Comparison of ENCODE assay signal across 8 cellular contexts in genomic region chr10:90930971-90931841, GRCh38. TPM values are rescaled to one million over a fixed set of nuclear protein-coding genes. Genes with fewer than 3 reads are reported as not detected.
A peak's percentile ranks its signal among the peaks of the same experiment; 100 is the strongest.
DNase-seq lines count a peak whose midpoint lies in the region; ATAC-seq, FAIRE-seq and TF ChIP-seq lines count a peak whose summit lies in the region.

No MANE protein-coding gene starts in this region.

- ATAC-seq in upper lobe of right lung (peak; percentile 82), HG02981 (IDR thresholded peaks at IDR 0.05; ENCODE audit: unreplicated experiment) (no peak)

- H3K9me3 ChIP-seq in HUES6 (ENCODE audit: control insufficient read depth, insufficient read depth, low read depth, low read length): no peaks in the 10 kb centered on the region
- H3K9me3 ChIP-seq in upper lobe of right lung: no peaks in the 10 kb centered on the region

- TF ChIP-seq CTCF in bronchial epithelial cell (IDR thresholded peaks at IDR 0.05; ENCODE audit: insufficient read depth, low read length, severe bottlenecking): no peak
- TF ChIP-seq CTCF in upper lobe of right lung (IDR thresholded peaks at IDR 0.05): no peak

- intact Hi-C loops in upper lobe of right lung (cut with DNase I): no loop called here

- H3K27ac ChIP-seq in HUES6 (ENCODE audit: low read depth, low read length): peak overlapping the region; percentile 69; the same call in 1 of the 2 replicates
- H3K27ac ChIP-seq in upper lobe of right lung: peak overlapping the region; percentile 77

- H3K4me3 ChIP-seq in HUES6 (ENCODE audit: low read depth, low read length): peak overlapping the region; percentile 29; the same call in 1 of the 2 replicates
- H3K4me3 ChIP-seq in bronchial epithelial cell (ENCODE audit: low read depth, low read length): no peak overlapping the region
- H3K4me3 ChIP-seq in upper lobe of right lung: no peak overlapping the region

- peaks cover 40% of the 10 kb centered on the region for H3K4me1 ChIP-seq in HUES6 (ENCODE audit: control insufficient read depth, insufficient read depth, low read length)
- H3K4me1 ChIP-seq in upper lobe of right lung: peaks cover 31% of the 10 kb centered on the region

- peak; percentile 17 for DNase-seq in bronchial epithelial cell (ENCODE audit: low read depth)
- peak; percentile 73 for DNase-seq in left kidney (ENCODE audit: low read depth, low spot score)
- DNase-seq in upper lobe of right lung: no peak
- no peak for DNase-seq in stimulated activated CD8-positive, alpha-beta memory T cell treated with anti-CD3 and anti-CD28 coated beads, Interleukin-4, amount 100 ng/mL, for 48 hours
- no peak for DNase-seq in anterior cingulate cortex (lab: John Stamatoyannopoulos, UW)
- DNase-seq in ureter (ENCODE audit: low spot score): no peak

- no peak for FAIRE-seq in bronchial epithelial cell (lab: Jason Lieb, UNC)

- peaks cover 100% of the 10 kb centered on the region for H3K27me3 ChIP-seq in HUES6 (ENCODE audit: control insufficient read depth, insufficient read depth, low read length)
- H3K27me3 ChIP-seq in bronchial epithelial cell (ENCODE audit: control insufficient read depth, insufficient read depth, low read length): no peaks in the 10 kb centered on the region
- H3K27me3 ChIP-seq in upper lobe of right lung: no peaks in the 10 kb centered on the region

- peak overlapping the region; percentile 74 for H3K9ac ChIP-seq in HUES6 (ENCODE audit: low read length)

- no peaks in the 10 kb centered on the region for H3K36me3 ChIP-seq in HUES6 (ENCODE audit: control insufficient read depth, insufficient read depth, low read length)
- no peaks in the 10 kb centered on the region for H3K36me3 ChIP-seq in bronchial epithelial cell (ENCODE audit: control insufficient read depth, insufficient read depth, low read length)
- no peaks in the 10 kb centered on the region for H3K36me3 ChIP-seq in upper lobe of right lung

RNA-seq across cellular contexts. Expression of gene ANKRD1, which starts 10.3 kb away (rescaled TPM):
- total RNA-seq in bronchial epithelial cell: under 0.01 TPM in 1 of 2 replicates, not detected in the other
- total RNA-seq in upper lobe of right lung: 156 TPM
- total RNA-seq in ureter: 0.62 TPM

RNA-seq across cellular contexts. Expression of gene RPP30, which starts 59.4 kb away (rescaled TPM):
- 24.1 and 25.0 TPM in 2 replicates for total RNA-seq in bronchial epithelial cell
- total RNA-seq in upper lobe of right lung: 26.1 TPM
- total RNA-seq in ureter: 32.9 TPM

Comparison
In these comparisons a context has a peak if more than half of its experiments do, and no peak if none do; other contexts are left out.
1. DNase-seq: peak in bronchial epithelial cell (single experiment) and left kidney (single experiment); none in upper lobe of right lung (single experiment), stimulated activated CD8-positive, alpha-beta memory T cell treated with anti-CD3 and anti-CD28 coated beads, Interleukin-4, amount 100 ng/mL, for 48 hours (single experiment), anterior cingulate cortex (0 of 58) and ureter (single experiment).
2. RNA of gene ANKRD1, which starts 10.3 kb away (total RNA-seq): 156 TPM in upper lobe of right lung (single experiment); 0.62 TPM in ureter (single experiment) and under 0.01 TPM in bronchial epithelial cell; every median in the first group is over 10 times any median in the second.